Comparison of ENCODE assay signal across 25 cellular contexts in genomic region chr9:114947058-114947457, GRCh38. TPM values are rescaled to one million over a fixed set of nuclear protein-coding genes. Genes with fewer than 3 reads are reported as not detected.
"Had no signal": no experiment of that assay in that cellular context is flagged by ENCODE, and none has a peak within 500 bp of the region (broad histone marks: within the 10 kb centered on the region; RNA-seq: fewer than 3 reads in every experiment).

No MANE protein-coding gene starts in this region.

- H3K4me3 ChIP-seq: body of pancreas, cardiac muscle cell, hepatocyte, lung, testis, vagina had no signal

- H3K27ac ChIP-seq: body of pancreas, cardiac muscle cell, hepatocyte, testis, vagina had no signal

- ATAC-seq: activated T-cell treated with anti-CD3 and anti-CD28 coated beads, Interleukin-2, amount 50 U/mL, for 72 hours; body of pancreas; left lobe of liver; naive thymus-derived CD8-positive, alpha-beta T cell; sciatic nerve; stimulated activated effector memory CD8-positive, alpha-beta T cell treated with anti-CD3 and anti-CD28 coated beads, Interleukin-12 subunit alpha, Interleukin-12 subunit beta, amount 100 ng/mL, for 72 hours had no signal

- H3K9me3 ChIP-seq: body of pancreas, testis, vagina had no signal

- H3K4me3 Mint-ChIP-seq: activated naive CD4-positive, alpha-beta T cell treated with anti-CD3 and anti-CD28 coated beads for 36 hours; activated T-cell treated with anti-CD3 and anti-CD28 coated beads, Interleukin-2, amount 50 U/mL, for 72 hours; immature natural killer cell; mesothelial cell of epicardium; naive thymus-derived CD8-positive, alpha-beta T cell; stimulated activated effector memory CD8-positive, alpha-beta T cell treated with anti-CD3 and anti-CD28 coated beads, Interleukin-12 subunit alpha, Interleukin-12 subunit beta, amount 100 ng/mL, for 72 hours; type B pancreatic cell had no signal

- H3K4me2 ChIP-seq: hepatocyte had no signal

- H3K4me1 ChIP-seq: body of pancreas, testis, vagina had no signal

- H3K27ac Mint-ChIP-seq: activated naive CD4-positive, alpha-beta T cell treated with anti-CD3 and anti-CD28 coated beads for 36 hours; activated T-cell treated with anti-CD3 and anti-CD28 coated beads, Interleukin-2, amount 50 U/mL, for 72 hours; immature natural killer cell; mesothelial cell of epicardium; stimulated activated effector memory CD8-positive, alpha-beta T cell treated with anti-CD3 and anti-CD28 coated beads, Interleukin-12 subunit alpha, Interleukin-12 subunit beta, amount 100 ng/mL, for 72 hours; type B pancreatic cell had no signal

- H3K36me3 ChIP-seq: cardiac muscle cell, vagina had no signal

- H3K36me3 Mint-ChIP-seq: immature natural killer cell; mesothelial cell of epicardium; naive thymus-derived CD8-positive, alpha-beta T cell; stimulated activated effector memory CD8-positive, alpha-beta T cell treated with anti-CD3 and anti-CD28 coated beads, Interleukin-12 subunit alpha, Interleukin-12 subunit beta, amount 100 ng/mL, for 72 hours; type B pancreatic cell had no signal

- H3K9me3 Mint-ChIP-seq: activated naive CD4-positive, alpha-beta T cell treated with anti-CD3 and anti-CD28 coated beads for 36 hours; activated T-cell treated with anti-CD3 and anti-CD28 coated beads, Interleukin-2, amount 50 U/mL, for 72 hours; immature natural killer cell; naive thymus-derived CD8-positive, alpha-beta T cell; stimulated activated effector memory CD8-positive, alpha-beta T cell treated with anti-CD3 and anti-CD28 coated beads, Interleukin-12 subunit alpha, Interleukin-12 subunit beta, amount 100 ng/mL, for 72 hours; type B pancreatic cell had no signal

- H3K4me1 Mint-ChIP-seq: immature natural killer cell had no signal

- DNase-seq: activated CD4-positive, alpha-beta T cell treated with anti-CD3 and anti-CD28 coated beads, Interleukin-2, amount 50 U/mL, for 4 hours; activated effector memory CD4-positive, alpha-beta T cell treated with Interleukin-2 at 50 U/mL for 16 hours; activated naive CD4-positive, alpha-beta T cell treated with anti-CD3 and anti-CD28 coated beads for 36 hours; activated T-cell treated with anti-CD3 and anti-CD28 coated beads, Interleukin-2, amount 50 U/mL, for 72 hours; anterior cingulate cortex; body of pancreas; effector CD4-positive, alpha-beta T cell; foreskin melanocyte; immature natural killer cell; naive thymus-derived CD8-positive, alpha-beta T cell; small intestine; stimulated activated CD4-positive, alpha-beta T cell treated with anti-CD3 and anti-CD28 coated beads, Interleukin-2, amount 100 ng/mL, for 24 hours; testis had no signal

- H3K27me3 ChIP-seq: body of pancreas, hepatocyte, testis, vagina had no signal

RNA-seq across cellular contexts. Expression of gene TNFSF8, which starts 16.7 kb away (rescaled TPM):
- total RNA-seq: cardiac muscle cell, hepatocyte, kidney epithelial cell, mesothelial cell of epicardium, osteoblast, renal cortical epithelial cell had no signal
- polyA plus RNA-seq: cardiac muscle cell, hepatocyte had no signal
